Comparison of ENCODE assay signal across 13 cellular contexts in genomic region chr1:215114154-215114933, GRCh38. TPM values are rescaled to one million over a fixed set of nuclear protein-coding genes. Genes with fewer than 3 reads are reported as not detected.
A peak's percentile ranks its signal among the peaks of the same experiment; 100 is the strongest.
DNase-seq lines count a peak whose midpoint lies in the region; ATAC-seq and TF ChIP-seq lines count a peak whose summit lies in the region.
"Had no signal": no experiment of that assay in that cellular context is flagged by ENCODE, and none has a peak within 500 bp of the region (broad histone marks: within the 10 kb centered on the region; RNA-seq: fewer than 3 reads in every experiment).

No MANE protein-coding gene starts in this region.

- H4K20me1 ChIP-seq in PC-3 (ENCODE audit: low read length) (no peaks in the 10 kb centered on the region), fibroblast of lung (ENCODE audit: control insufficient read depth, extremely low read depth, insufficient read depth, low read length) (no peaks in the 10 kb centered on the region)

- peak overlapping the region; percentile 20; the same call in 1 of the 2 replicates for H3K4me3 ChIP-seq in PC-3 (ENCODE audit: low read length)
- no peak overlapping the region for H3K4me3 ChIP-seq in fibroblast of lung (replicated peaks in 1 of 4; ENCODE audit: control extremely low read depth in 1 of 4, insufficient read depth in 1 of 4, low read depth in 3 of 4, low read length in 4 of 4)
- H3K4me3 ChIP-seq: HAP-1 had no signal

- H3K27ac Mint-ChIP-seq in type B pancreatic cell: peak overlapping the region; percentile 71
- H3K27ac Mint-ChIP-seq: endodermal cell had no signal

- H3K4me1 ChIP-seq in PC-3 (ENCODE audit: insufficient read depth, low read length): peaks cover 25% of the 10 kb centered on the region
- H3K4me1 ChIP-seq in fibroblast of lung (ENCODE audit: control insufficient read depth, extremely low read depth, insufficient read depth, low read length): peaks cover 3% of the 10 kb centered on the region

- intact Hi-C loops in PC-3 (cut with micrococcal nuclease): loop anchor here (1.0 to 2.0 kb wide), 8 partner anchors 26 to 456 kb away; no protein-coding TSS in a partner anchor

- H3K27ac ChIP-seq in PC-3 (ENCODE audit: low read length) (peak overlapping the region; percentile 74), fibroblast of lung (ENCODE audit: insufficient read depth, low read length) (peak overlapping the region; percentile 2)
- H3K27ac ChIP-seq: 22Rv1, KMS-11 had no signal

- POLR2A ChIA-PET in PC-3 (lab: Charles Lee; ENCODE audit: unreplicated experiment): interaction anchor here (0.7 kb wide), 1 partner anchor 80 kb away, joined by 3 read pairs; no protein-coding TSS in a partner anchor

- no peaks in the 10 kb centered on the region for H3K27me3 ChIP-seq in PC-3 (ENCODE audit: low read length)
- H3K27me3 ChIP-seq in fibroblast of lung (ENCODE audit: control insufficient read depth, insufficient read depth, low read length): no peaks in the 10 kb centered on the region

- H3K36me3 ChIP-seq in PC-3 (ENCODE audit: low read depth, low read length): no peaks in the 10 kb centered on the region
- no peaks in the 10 kb centered on the region for H3K36me3 ChIP-seq in fibroblast of lung (ENCODE audit: control insufficient read depth, insufficient read depth, low read length)
- H3K36me3 ChIP-seq: HAP-1 had no signal

- no peaks in the 10 kb centered on the region for H3K27me3 Mint-ChIP-seq in type B pancreatic cell

- TF ChIP-seq CTCF in PC-3 (conservative IDR thresholded peaks at IDR 0.05; ENCODE audit: low read depth, low read length): no peak
- no peak for TF ChIP-seq CTCF in fibroblast of lung (conservative IDR thresholded peaks at IDR 0.05 in 1 of 2, IDR thresholded peaks at IDR 0.05 in 1 of 2; ENCODE audit: low read depth in 1 of 2, low read length in 2 of 2)
- TF ChIP-seq CTCF in type B pancreatic cell (conservative IDR thresholded peaks at IDR 0.05): no peak

- peaks cover 2% of the 10 kb centered on the region for H3K36me3 Mint-ChIP-seq in type B pancreatic cell

- peaks cover 4% of the 10 kb centered on the region for H3K4me1 Mint-ChIP-seq in type B pancreatic cell (ENCODE audit: unreplicated experiment)
- H3K4me1 Mint-ChIP-seq: endodermal cell had no signal

- H2AFZ ChIP-seq in PC-3 (ENCODE audit: low read length): peak overlapping the region; percentile 11; the same call in 1 of the 2 replicates
- H2AFZ ChIP-seq in fibroblast of lung (ENCODE audit: low read length): no peak overlapping the region

- CTCF ChIA-PET in PC-3 (lab: Charles Lee): no interaction called here

- H3K9me3 Mint-ChIP-seq in type B pancreatic cell: no peaks in the 10 kb centered on the region
- H3K9me3 Mint-ChIP-seq: endodermal cell had no signal

- H3K9ac ChIP-seq in PC-3 (ENCODE audit: low read length): no peak overlapping the region
- no peak overlapping the region for H3K9ac ChIP-seq in fibroblast of lung (ENCODE audit: insufficient read depth, low read length)
- H3K9ac ChIP-seq: KMS-11 had no signal

- H3F3A ChIP-seq in PC-3 (ENCODE audit: low read length, unreplicated experiment): no peaks in the 10 kb centered on the region

- no peak overlapping the region for H3K4me3 Mint-ChIP-seq in type B pancreatic cell
- H3K4me3 Mint-ChIP-seq: endodermal cell had no signal

- no TSS peak for BruUV-seq in PC-3 (replicated peaks; lab: Mats Ljungman, UMichigan)

- H3K9me3 ChIP-seq in PC-3 (ENCODE audit: low read length): no peaks in the 10 kb centered on the region
- no peaks in the 10 kb centered on the region for H3K9me3 ChIP-seq in fibroblast of lung (ENCODE audit: control insufficient read depth, insufficient read depth, low read depth, low read length)
- H3K9me3 ChIP-seq: HAP-1 had no signal

- no peaks in the 10 kb centered on the region for H3K9me2 ChIP-seq in PC-3 (replicated peaks; ENCODE audit: low read length)

- peak; percentile 84 for ATAC-seq in PC-3

- peak overlapping the region; percentile 63 for H3K4me2 ChIP-seq in PC-3 (ENCODE audit: low read length)
- H3K4me2 ChIP-seq in fibroblast of lung (ENCODE audit: extremely low read depth, insufficient read depth, low read length): peak overlapping the region; percentile 5
- H3K4me2 ChIP-seq: KMS-11 had no signal

- DNase-seq in NCI-H2107 treated with DMSO at 0.1 percent for 48 hours (lab: John Stamatoyannopoulos, UW; ENCODE audit: unreplicated experiment) (peak; percentile 32), NCI-H2107 (lab: John Stamatoyannopoulos, UW) (no peak), PC-3 (peak; percentile 98), fibroblast of lung (ENCODE audit: low read depth in 2 of 2) (peak; percentile 88 to 93), type B pancreatic cell (ENCODE audit: extremely low spot score, unreplicated experiment) (no peak), OCI-M2 (lab: John Stamatoyannopoulos, UW; ENCODE audit: unreplicated experiment) (no peak), NOMO-1 treated with dmso at 0.1 percent for 144 hours (lab: John Stamatoyannopoulos, UW; ENCODE audit: unreplicated experiment) (no peak)
- DNase-seq in stimulated activated naive CD4-positive, alpha-beta T cell (lab: John Stamatoyannopoulos, UW): no peak
- DNase-seq: endodermal cell, midbrain had no signal

- H3K79me2 ChIP-seq in PC-3 (ENCODE audit: low read length): no peaks in the 10 kb centered on the region
- H3K79me2 ChIP-seq in fibroblast of lung (ENCODE audit: control insufficient read depth, insufficient read depth, low read length): peaks cover 4% of the 10 kb centered on the region

RNA-seq across cellular contexts. Expression of gene KCNK2, which starts 31.8 kb away (rescaled TPM):
- total RNA-seq in PC-3 (2014; rRNA removed) (not detected in 2 replicates), fibroblast of lung (2.8 and 6.4 TPM in 2 replicates), type B pancreatic cell (ENCODE audit: low replicate concordance) (2.8 and 7.1 TPM in 2 replicates)
- polyA plus RNA-seq in fibroblast of lung: 25.6 and 29.7 TPM in 2 replicates
- 19.2 and 22.0 TPM in 2 replicates for polyA plus RNA-seq in fibroblast of lung (2012)
- polyA minus RNA-seq in fibroblast of lung (ENCODE audit: low replicate concordance): 7.3 and 42.0 TPM in 2 replicates

Comparison
In these comparisons a context has a peak if more than half of its experiments do, and no peak if none do; other contexts are left out.
1. DNase-seq: peak in NCI-H2107 treated with DMSO at 0.1 percent for 48 hours (single experiment), PC-3 (single experiment) and fibroblast of lung (2 of 2); none in NCI-H2107 (single experiment), type B pancreatic cell (single experiment), stimulated activated naive CD4-positive, alpha-beta T cell (0 of 6), OCI-M2 (single experiment) and NOMO-1 treated with dmso at 0.1 percent for 144 hours (single experiment).